In genomic region chr1:248841702-248842395, GRCh38 we compare ENCODE assay signal across 2 cellular contexts.
TF ChIP-seq lines count a peak whose summit lies in the region.

No MANE protein-coding gene starts in this region.

TF ChIP-seq in HEK293, 187 proteins besides CTCF, POLR2A, EP300 and RAD21 (continued from another document):
- TF ChIP-seq, protein P1, sequence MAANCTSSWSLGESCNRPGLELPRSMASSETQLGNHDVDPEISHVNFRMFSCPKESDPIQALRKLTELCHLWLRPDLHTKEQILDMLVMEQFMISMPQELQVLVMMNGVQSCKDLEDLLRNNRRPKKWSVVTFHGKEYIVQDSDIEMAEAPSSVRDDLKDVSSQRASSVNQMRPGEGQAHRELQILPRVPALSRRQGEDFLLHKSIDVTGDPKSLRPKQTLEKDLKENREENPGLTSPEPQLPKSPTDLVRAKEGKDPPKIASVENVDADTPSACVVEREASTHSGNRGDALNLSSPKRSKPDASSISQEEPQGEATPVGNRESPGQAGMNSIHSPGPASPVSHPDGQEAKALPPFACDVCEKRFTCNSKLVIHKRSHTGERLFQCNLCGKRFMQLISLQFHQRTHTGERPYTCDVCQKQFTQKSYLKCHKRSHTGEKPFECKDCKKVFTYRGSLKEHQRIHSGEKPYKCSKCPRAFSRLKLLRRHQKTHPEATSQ (tag by site-specific recombination; IDR thresholded peaks at IDR 0.05): no peak
- TF ChIP-seq KLF17 (tag by site-specific recombination; IDR thresholded peaks at IDR 0.05) (no peak), GFI1B (tag by site-specific recombination; IDR thresholded peaks at IDR 0.05) (no peak), EGR2 (tag by site-specific recombination; IDR thresholded peaks at IDR 0.05; ENCODE audit: low read depth) (no peak), OVOL3 (tag by site-specific recombination; IDR thresholded peaks at IDR 0.05) (no peak)
- TF ChIP-seq, protein P2, sequence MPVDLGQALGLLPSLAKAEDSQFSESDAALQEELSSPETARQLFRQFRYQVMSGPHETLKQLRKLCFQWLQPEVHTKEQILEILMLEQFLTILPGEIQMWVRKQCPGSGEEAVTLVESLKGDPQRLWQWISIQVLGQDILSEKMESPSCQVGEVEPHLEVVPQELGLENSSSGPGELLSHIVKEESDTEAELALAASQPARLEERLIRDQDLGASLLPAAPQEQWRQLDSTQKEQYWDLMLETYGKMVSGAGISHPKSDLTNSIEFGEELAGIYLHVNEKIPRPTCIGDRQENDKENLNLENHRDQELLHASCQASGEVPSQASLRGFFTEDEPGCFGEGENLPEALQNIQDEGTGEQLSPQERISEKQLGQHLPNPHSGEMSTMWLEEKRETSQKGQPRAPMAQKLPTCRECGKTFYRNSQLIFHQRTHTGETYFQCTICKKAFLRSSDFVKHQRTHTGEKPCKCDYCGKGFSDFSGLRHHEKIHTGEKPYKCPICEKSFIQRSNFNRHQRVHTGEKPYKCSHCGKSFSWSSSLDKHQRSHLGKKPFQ (tag by site-specific recombination; IDR thresholded peaks at IDR 0.05): 0 out of 2 replicates have a peak, but pooled peaks have one; percentile 22
- TF ChIP-seq, protein P3, sequence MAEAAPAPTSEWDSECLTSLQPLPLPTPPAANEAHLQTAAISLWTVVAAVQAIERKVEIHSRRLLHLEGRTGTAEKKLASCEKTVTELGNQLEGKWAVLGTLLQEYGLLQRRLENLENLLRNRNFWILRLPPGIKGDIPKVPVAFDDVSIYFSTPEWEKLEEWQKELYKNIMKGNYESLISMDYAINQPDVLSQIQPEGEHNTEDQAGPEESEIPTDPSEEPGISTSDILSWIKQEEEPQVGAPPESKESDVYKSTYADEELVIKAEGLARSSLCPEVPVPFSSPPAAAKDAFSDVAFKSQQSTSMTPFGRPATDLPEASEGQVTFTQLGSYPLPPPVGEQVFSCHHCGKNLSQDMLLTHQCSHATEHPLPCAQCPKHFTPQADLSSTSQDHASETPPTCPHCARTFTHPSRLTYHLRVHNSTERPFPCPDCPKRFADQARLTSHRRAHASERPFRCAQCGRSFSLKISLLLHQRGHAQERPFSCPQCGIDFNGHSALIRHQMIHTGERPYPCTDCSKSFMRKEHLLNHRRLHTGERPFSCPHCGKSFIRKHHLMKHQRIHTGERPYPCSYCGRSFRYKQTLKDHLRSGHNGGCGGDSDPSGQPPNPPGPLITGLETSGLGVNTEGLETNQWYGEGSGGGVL (tag by site-specific recombination; IDR thresholded peaks at IDR 0.05): no peak

TF ChIP-seq in WTC11, 78 proteins besides CTCF, POLR2A, EP300 and RAD21 (continued from another document):
- TF ChIP-seq, protein P4, sequence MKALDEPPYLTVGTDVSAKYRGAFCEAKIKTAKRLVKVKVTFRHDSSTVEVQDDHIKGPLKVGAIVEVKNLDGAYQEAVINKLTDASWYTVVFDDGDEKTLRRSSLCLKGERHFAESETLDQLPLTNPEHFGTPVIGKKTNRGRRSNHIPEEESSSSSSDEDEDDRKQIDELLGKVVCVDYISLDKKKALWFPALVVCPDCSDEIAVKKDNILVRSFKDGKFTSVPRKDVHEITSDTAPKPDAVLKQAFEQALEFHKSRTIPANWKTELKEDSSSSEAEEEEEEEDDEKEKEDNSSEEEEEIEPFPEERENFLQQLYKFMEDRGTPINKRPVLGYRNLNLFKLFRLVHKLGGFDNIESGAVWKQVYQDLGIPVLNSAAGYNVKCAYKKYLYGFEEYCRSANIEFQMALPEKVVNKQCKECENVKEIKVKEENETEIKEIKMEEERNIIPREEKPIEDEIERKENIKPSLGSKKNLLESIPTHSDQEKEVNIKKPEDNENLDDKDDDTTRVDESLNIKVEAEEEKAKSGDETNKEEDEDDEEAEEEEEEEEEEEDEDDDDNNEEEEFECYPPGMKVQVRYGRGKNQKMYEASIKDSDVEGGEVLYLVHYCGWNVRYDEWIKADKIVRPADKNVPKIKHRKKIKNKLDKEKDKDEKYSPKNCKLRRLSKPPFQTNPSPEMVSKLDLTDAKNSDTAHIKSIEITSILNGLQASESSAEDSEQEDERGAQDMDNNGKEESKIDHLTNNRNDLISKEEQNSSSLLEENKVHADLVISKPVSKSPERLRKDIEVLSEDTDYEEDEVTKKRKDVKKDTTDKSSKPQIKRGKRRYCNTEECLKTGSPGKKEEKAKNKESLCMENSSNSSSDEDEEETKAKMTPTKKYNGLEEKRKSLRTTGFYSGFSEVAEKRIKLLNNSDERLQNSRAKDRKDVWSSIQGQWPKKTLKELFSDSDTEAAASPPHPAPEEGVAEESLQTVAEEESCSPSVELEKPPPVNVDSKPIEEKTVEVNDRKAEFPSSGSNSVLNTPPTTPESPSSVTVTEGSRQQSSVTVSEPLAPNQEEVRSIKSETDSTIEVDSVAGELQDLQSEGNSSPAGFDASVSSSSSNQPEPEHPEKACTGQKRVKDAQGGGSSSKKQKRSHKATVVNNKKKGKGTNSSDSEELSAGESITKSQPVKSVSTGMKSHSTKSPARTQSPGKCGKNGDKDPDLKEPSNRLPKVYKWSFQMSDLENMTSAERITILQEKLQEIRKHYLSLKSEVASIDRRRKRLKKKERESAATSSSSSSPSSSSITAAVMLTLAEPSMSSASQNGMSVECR (CRISPR knock-in tag; IDR thresholded peaks at IDR 0.05; ENCODE audit: borderline replicate concordance): no peak
- TF ChIP-seq SOX15 (CRISPR knock-in tag; IDR thresholded peaks at IDR 0.05): no peak
- TF ChIP-seq, protein P5, sequence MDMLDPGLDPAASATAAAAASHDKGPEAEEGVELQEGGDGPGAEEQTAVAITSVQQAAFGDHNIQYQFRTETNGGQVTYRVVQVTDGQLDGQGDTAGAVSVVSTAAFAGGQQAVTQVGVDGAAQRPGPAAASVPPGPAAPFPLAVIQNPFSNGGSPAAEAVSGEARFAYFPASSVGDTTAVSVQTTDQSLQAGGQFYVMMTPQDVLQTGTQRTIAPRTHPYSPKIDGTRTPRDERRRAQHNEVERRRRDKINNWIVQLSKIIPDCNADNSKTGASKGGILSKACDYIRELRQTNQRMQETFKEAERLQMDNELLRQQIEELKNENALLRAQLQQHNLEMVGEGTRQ (CRISPR knock-in tag; IDR thresholded peaks at IDR 0.05): no peak
- TF ChIP-seq CBFB (CRISPR knock-in tag; IDR thresholded peaks at IDR 0.05; ENCODE audit: low read depth): no peak
